ENCODE assay signal across 1 cellular context in genomic region chr3:25768851-25769250, GRCh38.
TF ChIP-seq lines count a peak whose summit lies in the region.

No MANE protein-coding gene starts in this region.

TF ChIP-seq in GM12878, 131 proteins besides CTCF, POLR2A, EP300 and RAD21 (continued from another document):
- TF ChIP-seq NKRF (conservative IDR thresholded peaks at IDR 0.05) = 0 out of 2 replicates have a peak, but pooled peaks have one; percentile 28
- no peak for TF ChIP-seq CUX1 (IDR thresholded peaks at IDR 0.05; ENCODE audit: insufficient replicate concordance, low read depth, low read length)
- TF ChIP-seq ZBTB4 (CRISPR knock-in tag; IDR thresholded peaks at IDR 0.05) = no peak
